Comparison of ENCODE assay signal across 9 cellular contexts in genomic region chr17:55513885-55514590, GRCh38. TPM values are rescaled to one million over a fixed set of nuclear protein-coding genes. Genes with fewer than 3 reads are reported as not detected.
A peak's percentile ranks its signal among the peaks of the same experiment; 100 is the strongest.
DNase-seq lines count a peak whose midpoint lies in the region; ATAC-seq, FAIRE-seq and TF ChIP-seq lines count a peak whose summit lies in the region.
"Had no signal": no experiment of that assay in that cellular context is flagged by ENCODE, and none has a peak within 500 bp of the region (broad histone marks: within the 10 kb centered on the region; RNA-seq: fewer than 3 reads in every experiment).

No MANE protein-coding gene starts in this region.

- no peaks in the 10 kb centered on the region for H3K79me2 ChIP-seq in KMS-11 (ENCODE audit: insufficient read depth, low read depth)

- no peaks in the 10 kb centered on the region for H3K27me3 Mint-ChIP-seq in Calu3 (ENCODE audit: unreplicated experiment)

- TF ChIP-seq CTCF in Calu3 (IDR thresholded peaks at IDR 0.05; ENCODE audit: unreplicated experiment) (peak; percentile 34), KMS-11 (conservative IDR thresholded peaks at IDR 0.05; ENCODE audit: low read depth, low read length) (peak; percentile 97), fibroblast of pulmonary artery (IDR thresholded peaks at IDR 0.05; ENCODE audit: low read length, missing control alignments) (peak; percentile 95), suprapubic skin (IDR thresholded peaks at IDR 0.05) (peak; percentile 59 to 91)

- 9% methylated on average over 5 of the region's 5 CpGs for WGBS in suprapubic skin

- no peak for TF ChIP-seq EP300 in suprapubic skin (IDR thresholded peaks at IDR 0.05)

- H3K27ac ChIP-seq in KMS-11 (no peak overlapping the region), suprapubic skin (no peak overlapping the region)

- no peak overlapping the region for H3K4me3 ChIP-seq in KMS-11 (IDR thresholded peaks at IDR 0.05; ENCODE audit: insufficient read depth, low read depth, low read length)
- no peak overlapping the region for H3K4me3 ChIP-seq in fibroblast of pulmonary artery (replicated peaks; ENCODE audit: low read depth, low read length)
- no peak overlapping the region for H3K4me3 ChIP-seq in suprapubic skin

- ATAC-seq in GM21515 (IDR thresholded peaks at IDR 0.05; ENCODE audit: unreplicated experiment) = peak; percentile 73

- H3K4me1 Mint-ChIP-seq in Calu3 (ENCODE audit: low read depth, unreplicated experiment) = peaks cover 8% of the 10 kb centered on the region

- no peaks in the 10 kb centered on the region for H3K36me3 Mint-ChIP-seq in Calu3 (ENCODE audit: insufficient read depth, unreplicated experiment)
- H3K36me3 Mint-ChIP-seq: activated naive CD8-positive, alpha-beta T cell had no signal

- peak; percentile 53 for FAIRE-seq in RCC 7860 (lab: Jason Lieb, UNC)

- H3K4me3 Mint-ChIP-seq in Calu3 (ENCODE audit: low read depth, unreplicated experiment) = no peak overlapping the region
- H3K4me3 Mint-ChIP-seq: activated naive CD8-positive, alpha-beta T cell had no signal

- no peaks in the 10 kb centered on the region for H3K36me3 ChIP-seq in KMS-11 (ENCODE audit: insufficient read depth)
- no peaks in the 10 kb centered on the region for H3K36me3 ChIP-seq in suprapubic skin

- intact Hi-C loops in Calu3 (cut with micrococcal nuclease; ENCODE audit: unreplicated experiment) = loop anchor here (1.0 to 5.0 kb wide), 4 partner anchors 81 to 521 kb away; no protein-coding TSS in a partner anchor

- H3K4me1 ChIP-seq in KMS-11 (ENCODE audit: low read depth, poor library complexity, severe bottlenecking) (peaks cover 17% of the 10 kb centered on the region), suprapubic skin (peaks cover 3% of the 10 kb centered on the region)

- DNase-seq in Calu3 (peak; percentile 68), RCC 7860 (ENCODE audit: low spot score) (peak; percentile 47), fibroblast of pulmonary artery (ENCODE audit: low read depth) (peak; percentile 79), occipital lobe (lab: John Stamatoyannopoulos, UW) (peak; percentile 61), suprapubic skin (ENCODE audit: low spot score in 2 of 2) (peak in 1 of 2 donors; percentile 69)
- DNase-seq in activated T-cell treated with anti-CD3 and anti-CD28 coated beads, Interleukin-2, amount 50 U/mL, for 48 hours = peak; percentile 78 to 86

- H3K27me3 ChIP-seq in KMS-11 (ENCODE audit: insufficient read depth, low read depth) (no peaks in the 10 kb centered on the region), suprapubic skin (peaks cover 2% of the 10 kb centered on the region)

- H3K9me3 ChIP-seq in suprapubic skin = no peaks in the 10 kb centered on the region

- H3K9ac ChIP-seq in KMS-11 = no peak overlapping the region

- peak overlapping the region; percentile 35; the same call in 1 of the 2 replicates for H2AFZ ChIP-seq in KMS-11 (ENCODE audit: low read depth)

- BruUV-seq in Calu3 (replicated peaks; lab: Mats Ljungman, UMichigan) = no TSS peak

- no peaks in the 10 kb centered on the region for H3K9me3 Mint-ChIP-seq in Calu3 (ENCODE audit: low read depth, unreplicated experiment)

- no peak overlapping the region for H3K27ac Mint-ChIP-seq in Calu3 (ENCODE audit: unreplicated experiment)
- H3K27ac Mint-ChIP-seq: activated naive CD8-positive, alpha-beta T cell had no signal

- peak overlapping the region; percentile 9 for H3K4me2 ChIP-seq in KMS-11

- CTCF ChIA-PET in Calu3 (lab: Charles Lee) = interaction anchor here (0.7 to 0.9 kb wide), 6 partner anchors 93 to 521 kb away, joined by 3 to 4 read pairs (median 4); partner anchors contain the start of gene MMD

- no peak for TF ChIP-seq POLR2A in suprapubic skin (IDR thresholded peaks at IDR 0.05)

- no peaks in the 10 kb centered on the region for H4K20me1 ChIP-seq in KMS-11 (ENCODE audit: insufficient read depth)

RNA-seq across cellular contexts. Expression of gene SMIM36, which starts 2.8 kb away (rescaled TPM):
- not detected in 2 replicates for total RNA-seq in Calu3 (2022)
- not detected for total RNA-seq in occipital lobe
- total RNA-seq in suprapubic skin = not detected

Comparison
In these comparisons a context has a peak if more than half of its experiments do, and no peak if none do; other contexts are left out.
1. CTCF ChIP-seq: peak in every context shown above with its lines; median percentile 97 in KMS-11; 95 in fibroblast of pulmonary artery; 75 in suprapubic skin; 34 in Calu3.